32 cellular contexts compared by ENCODE assay signal in genomic region chr7:109752068-109752467, GRCh38.
"Had no signal": no experiment of that assay in that cellular context is flagged by ENCODE, and none has a peak within 500 bp of the region (broad histone marks: within the 10 kb centered on the region; RNA-seq: fewer than 3 reads in every experiment).

No MANE protein-coding gene starts in this region.

- H3K27ac Mint-ChIP-seq: activated B cell treated with CpG ODN at 0.5 μM for 24 hours; activated CD4-positive, alpha-beta memory T cell treated with anti-CD3 and anti-CD28 coated beads for 36 hours; activated CD4-positive, alpha-beta T cell treated with anti-CD3 and anti-CD28 coated beads, Interleukin-2, amount 10 ng/mL, durations not matched to agents 24 days and 14 days; activated CD8-positive, alpha-beta T cell treated with anti-CD3 and anti-CD28 coated beads for 36 hours; activated naive CD4-positive, alpha-beta T cell treated with anti-CD3 and anti-CD28 coated beads for 36 hours; activated naive CD4-positive, alpha-beta T cell treated with anti-CD3 and anti-CD28 coated beads, Interleukin-2, amount 50 U/mL, for 72 hours; activated naive CD8-positive, alpha-beta T cell treated with anti-CD3 and anti-CD28 coated beads for 36 hours; activated T-cell treated with anti-CD3 and anti-CD28 coated beads, Interleukin-2, amount 50 U/mL, for 72 hours; activated T-helper 1 cell treated with anti-CD3 and anti-CD28 coated beads, Interleukin-12 subunit alpha, Interleukin-12 subunit beta, Interleukin-2, Interleukin-4 antibody, amounts not matched to agents 30 ng/mL and 10 ng/mL and 1 ng/mL, durations not matched to agents 14 hours and 24 hours and 36 hours; activated T-helper 17 cell treated with anti-CD3 and anti-CD28 coated beads, Interleukin-2, amount 50 U/mL, for 72 hours; T-helper 2 cell treated with Interferon-gamma antibody and Interleukin-4, amounts not matched to agents 5 μg/mL and 100 μg/mL, for 36 hours had no signal

- ATAC-seq: activated CD8-positive, alpha-beta T cell treated with anti-CD3 and anti-CD28 coated beads for 36 hours; activated naive CD4-positive, alpha-beta T cell treated with anti-CD3 and anti-CD28 coated beads, Interleukin-2, amount 50 U/mL, for 72 hours; activated T-cell treated with anti-CD3 and anti-CD28 coated beads, Interleukin-2, amount 50 U/mL, for 4 hours; activated T-cell treated with anti-CD3 and anti-CD28 coated beads, Interleukin-2, amount 50 U/mL, for 72 hours; activated T-helper 17 cell treated with anti-CD3 and anti-CD28 coated beads, Interleukin-2, amount 50 U/mL, for 72 hours; body of pancreas had no signal

- H3K36me3 ChIP-seq: adrenal gland, brain microvascular endothelial cell, breast epithelium had no signal

- H3K27me3 Mint-ChIP-seq: activated B cell treated with CpG ODN at 0.5 μM for 24 hours; activated CD4-positive, alpha-beta memory T cell treated with anti-CD3 and anti-CD28 coated beads for 36 hours; activated CD4-positive, alpha-beta T cell treated with anti-CD3 and anti-CD28 coated beads, Interleukin-2, amount 10 ng/mL, durations not matched to agents 24 days and 14 days; activated CD8-positive, alpha-beta T cell treated with anti-CD3 and anti-CD28 coated beads for 36 hours; activated naive CD8-positive, alpha-beta T cell treated with anti-CD3 and anti-CD28 coated beads for 36 hours; activated T-helper 17 cell treated with anti-CD3 and anti-CD28 coated beads, Interleukin-2, amount 50 U/mL, for 72 hours had no signal

- H3K36me3 Mint-ChIP-seq: activated CD4-positive, alpha-beta memory T cell treated with anti-CD3 and anti-CD28 coated beads for 36 hours; activated naive CD4-positive, alpha-beta T cell treated with anti-CD3 and anti-CD28 coated beads, Interleukin-2, amount 50 U/mL, for 72 hours; activated naive CD8-positive, alpha-beta T cell treated with anti-CD3 and anti-CD28 coated beads for 36 hours had no signal

- H3K9me3 Mint-ChIP-seq: activated CD4-positive, alpha-beta T cell treated with anti-CD3 and anti-CD28 coated beads, Interleukin-2, amount 10 ng/mL, durations not matched to agents 24 days and 14 days; activated naive CD4-positive, alpha-beta T cell treated with anti-CD3 and anti-CD28 coated beads for 36 hours; activated naive CD8-positive, alpha-beta T cell treated with anti-CD3 and anti-CD28 coated beads for 36 hours; activated T-cell treated with anti-CD3 and anti-CD28 coated beads, Interleukin-2, amount 50 U/mL, for 72 hours; activated T-helper 1 cell treated with anti-CD3 and anti-CD28 coated beads, Interleukin-12 subunit alpha, Interleukin-12 subunit beta, Interleukin-2, Interleukin-4 antibody, amounts not matched to agents 30 ng/mL and 10 ng/mL and 1 ng/mL, durations not matched to agents 14 hours and 24 hours and 36 hours; activated T-helper 17 cell treated with anti-CD3 and anti-CD28 coated beads, Interleukin-2, amount 50 U/mL, for 72 hours; T-helper 2 cell treated with Interferon-gamma antibody and Interleukin-4, amounts not matched to agents 5 μg/mL and 100 μg/mL, for 36 hours had no signal

- H3K4me1 Mint-ChIP-seq: activated B cell treated with CpG ODN at 0.5 μM for 24 hours; activated CD4-positive, alpha-beta T cell treated with anti-CD3 and anti-CD28 coated beads, Interleukin-2, amount 10 ng/mL, durations not matched to agents 24 days and 14 days; activated naive CD8-positive, alpha-beta T cell treated with anti-CD3 and anti-CD28 coated beads for 36 hours; activated T-helper 17 cell treated with anti-CD3 and anti-CD28 coated beads, Interleukin-2, amount 50 U/mL, for 72 hours had no signal

- H3K4me3 Mint-ChIP-seq: activated B cell treated with CpG ODN at 0.5 μM for 24 hours; activated CD4-positive, alpha-beta memory T cell treated with anti-CD3 and anti-CD28 coated beads for 36 hours; activated CD4-positive, alpha-beta T cell treated with anti-CD3 and anti-CD28 coated beads, Interleukin-2, amount 10 ng/mL, durations not matched to agents 24 days and 14 days; activated CD8-positive, alpha-beta T cell treated with anti-CD3 and anti-CD28 coated beads for 36 hours; activated naive CD4-positive, alpha-beta T cell treated with anti-CD3 and anti-CD28 coated beads for 36 hours; activated naive CD8-positive, alpha-beta T cell treated with anti-CD3 and anti-CD28 coated beads for 36 hours; activated T-cell treated with anti-CD3 and anti-CD28 coated beads, Interleukin-2, amount 50 U/mL, for 4 hours; activated T-cell treated with anti-CD3 and anti-CD28 coated beads, Interleukin-2, amount 50 U/mL, for 72 hours; activated T-helper 1 cell treated with anti-CD3 and anti-CD28 coated beads, Interleukin-12 subunit alpha, Interleukin-12 subunit beta, Interleukin-2, Interleukin-4 antibody, amounts not matched to agents 30 ng/mL and 10 ng/mL and 1 ng/mL, durations not matched to agents 14 hours and 24 hours and 36 hours; activated T-helper 17 cell treated with anti-CD3 and anti-CD28 coated beads, Interleukin-2, amount 50 U/mL, for 72 hours; T-helper 2 cell treated with Interferon-gamma antibody and Interleukin-4, amounts not matched to agents 5 μg/mL and 100 μg/mL, for 36 hours had no signal

- H3K4me1 ChIP-seq: adrenal gland, body of pancreas, breast epithelium had no signal

- H3K27ac ChIP-seq: adrenal gland, body of pancreas, brain microvascular endothelial cell, breast epithelium, VCaP had no signal

- DNase-seq: activated B cell treated with CpG ODN at 0.5 μM for 24 hours; activated CD4-positive, alpha-beta memory T cell treated with anti-CD3 and anti-CD28 coated beads for 36 hours; activated CD4-positive, alpha-beta T cell treated with anti-CD3 and anti-CD28 coated beads for 4 hours; activated CD4-positive, alpha-beta T cell treated with anti-CD3 and anti-CD28 coated beads, Interleukin-2, amount 10 ng/mL, durations not matched to agents 24 days and 14 days; activated CD4-positive, alpha-beta T cell treated with anti-CD3 and anti-CD28 coated beads, Interleukin-2, amount 50 U/mL, for 1 hour; activated CD4-positive, alpha-beta T cell treated with anti-CD3 and anti-CD28 coated beads, Interleukin-2, amount 50 U/mL, for 4 hours; activated CD4-positive, CD25-positive, alpha-beta regulatory T cell treated with anti-CD3 and anti-CD28 coated beads, Interleukin-2, amount 50 U/mL, for 72 hours; activated CD8-positive, alpha-beta memory T cell treated with anti-CD3 and anti-CD28 coated beads, Interleukin-2, amount 50 U/mL, for 4 hours; activated CD8-positive, alpha-beta T cell treated with anti-CD3 and anti-CD28 coated beads for 36 hours; activated effector memory CD4-positive, alpha-beta T cell treated with anti-CD3 and anti-CD28 coated beads, Interleukin-2, amount 50 U/mL, for 16 hours; activated gamma-delta T cell treated with Interleukin-2 at 50 U/mL for 16 hours; activated naive CD4-positive, alpha-beta T cell; activated naive CD4-positive, alpha-beta T cell treated with anti-CD3 and anti-CD28 coated beads for 36 hours; activated naive CD4-positive, alpha-beta T cell treated with anti-CD3 and anti-CD28 coated beads, Interleukin-2, amount 50 U/mL, for 16 hours; activated naive CD8-positive, alpha-beta T cell treated with anti-CD3 and anti-CD28 coated beads for 36 hours; activated T-cell treated with anti-CD3 and anti-CD28 coated beads for 4 hours; activated T-cell treated with anti-CD3 and anti-CD28 coated beads, Interleukin-2, amount 50 U/mL, for 1 hour; activated T-cell treated with anti-CD3 and anti-CD28 coated beads, Interleukin-2, amount 50 U/mL, for 4 hours; activated T-cell treated with anti-CD3 and anti-CD28 coated beads, Interleukin-2, amount 50 U/mL, for 72 hours; adrenal gland; amniotic stem cell; aorta; body of pancreas; brain microvascular endothelial cell; central memory CD4-positive, alpha-beta T cell; T-helper 9 cell had no signal

- H3K4me3 ChIP-seq: adrenal gland, body of pancreas, breast epithelium had no signal

- H3K27me3 ChIP-seq: adrenal gland, body of pancreas, brain microvascular endothelial cell, breast epithelium had no signal

- H3K9me3 ChIP-seq: adrenal gland, body of pancreas, breast epithelium had no signal
